1 cellular context compared by ENCODE assay signal in genomic region chr16:56647641-56648431, GRCh38.
TF ChIP-seq lines count a peak whose summit lies in the region.

No MANE protein-coding gene starts in this region.

TF ChIP-seq in HepG2, 621 proteins besides CTCF, POLR2A, EP300 and RAD21 (continued from another document and continues in another):
- TF ChIP-seq ZNF510 (CRISPR knock-in tag; IDR thresholded peaks at IDR 0.05; ENCODE audit: low read depth) (0 out of 2 replicates have a peak, but pooled peaks have one; percentile 69), ZNF124 (CRISPR knock-in tag; IDR thresholded peaks at IDR 0.05) (no peak), CREM (IDR thresholded peaks at IDR 0.05) (no peak), CREM (CRISPR knock-in tag; IDR thresholded peaks at IDR 0.05) (no peak), FOXA1 (IDR thresholded peaks at IDR 0.05) (no peak), FOXA1 (CRISPR knock-in tag; IDR thresholded peaks at IDR 0.05) (no peak), NKX3-1 (CRISPR knock-in tag; IDR thresholded peaks at IDR 0.05) (no peak), ZNF513 (CRISPR knock-in tag; conservative IDR thresholded peaks at IDR 0.05) (no peak), THRA (CRISPR knock-in tag; IDR thresholded peaks at IDR 0.05; ENCODE audit: borderline replicate concordance) (no peak), MATR3 (CRISPR knock-in tag; IDR thresholded peaks at IDR 0.05) (no peak), NCOA5 (CRISPR knock-in tag; IDR thresholded peaks at IDR 0.05) (no peak), SMAD3 (CRISPR knock-in tag; IDR thresholded peaks at IDR 0.05) (no peak), TBX2 (CRISPR knock-in tag; IDR thresholded peaks at IDR 0.05; ENCODE audit: borderline replicate concordance) (peak; percentile 51; the same call in 1 of the 2 replicates), ZMYM2 (CRISPR knock-in tag; IDR thresholded peaks at IDR 0.05) (no peak), ZNF567 (CRISPR knock-in tag; IDR thresholded peaks at IDR 0.05; ENCODE audit: borderline replicate concordance) (0 out of 2 replicates have a peak, but pooled peaks have one; percentile 27), ARNTL (CRISPR knock-in tag; IDR thresholded peaks at IDR 0.05) (0 out of 2 replicates have a peak, but pooled peaks have one; percentile 62), ZNF563 (CRISPR knock-in tag; IDR thresholded peaks at IDR 0.05) (no peak), NFKB2 (CRISPR knock-in tag; IDR thresholded peaks at IDR 0.05; ENCODE audit: borderline replicate concordance) (peak; percentile 37; the same call in 1 of the 2 replicates), ZNF883 (CRISPR knock-in tag; IDR thresholded peaks at IDR 0.05; ENCODE audit: not compliant biosample characterization) (no peak), CEBPG (CRISPR knock-in tag; IDR thresholded peaks at IDR 0.05) (no peak), CHCHD3 (CRISPR knock-in tag; IDR thresholded peaks at IDR 0.05) (peak; percentile 37; the same call in 1 of the 2 replicates), ZNF703 (CRISPR knock-in tag; IDR thresholded peaks at IDR 0.05; ENCODE audit: borderline replicate concordance) (no peak), ZNF569 (CRISPR knock-in tag; IDR thresholded peaks at IDR 0.05; ENCODE audit: borderline replicate concordance) (no peak), HDAC6 (IDR thresholded peaks at IDR 0.05; ENCODE audit: low read depth, low read length) (no peak), ZBTB21 (CRISPR knock-in tag; IDR thresholded peaks at IDR 0.05) (no peak), ZNF296 (CRISPR knock-in tag; conservative IDR thresholded peaks at IDR 0.05) (no peak), LCORL (IDR thresholded peaks at IDR 0.05) (no peak), LCORL (CRISPR knock-in tag; IDR thresholded peaks at IDR 0.05) (peak; percentile 46; the same call in 1 of the 2 replicates), ZBTB20 (CRISPR knock-in tag; IDR thresholded peaks at IDR 0.05; ENCODE audit: borderline replicate concordance, low read depth) (peak; percentile 65; the same call in 1 of the 2 replicates), HOXA3 (CRISPR knock-in tag; IDR thresholded peaks at IDR 0.05) (peak; percentile 31; the same call in 1 of the 2 replicates), ZNF660 (CRISPR knock-in tag; IDR thresholded peaks at IDR 0.05; ENCODE audit: borderline replicate concordance, low read depth) (no peak), GZF1 (CRISPR knock-in tag; IDR thresholded peaks at IDR 0.05) (0 out of 2 replicates have a peak, but pooled peaks have one; percentile 30), ZFX (CRISPR knock-in tag; IDR thresholded peaks at IDR 0.05; ENCODE audit: low read depth) (peak; percentile 58; the same call in 1 of the 2 replicates), ZFP90 (CRISPR knock-in tag; IDR thresholded peaks at IDR 0.05; ENCODE audit: borderline replicate concordance) (no peak), MAZ (IDR thresholded peaks at IDR 0.05; ENCODE audit: borderline replicate concordance, low read depth, low read length) (no peak), MAZ (CRISPR knock-in tag; IDR thresholded peaks at IDR 0.05; ENCODE audit: low read depth) (peak; percentile 41; the same call in 1 of the 2 replicates), POLR2G (IDR thresholded peaks at IDR 0.05; ENCODE audit: low read depth, low read length) (no peak), ZMYM4 (CRISPR knock-in tag; IDR thresholded peaks at IDR 0.05) (peak; percentile 45; the same call in 1 of the 2 replicates), ZSCAN31 (CRISPR knock-in tag; IDR thresholded peaks at IDR 0.05; ENCODE audit: low read depth) (peak; percentile 70; the same call in 1 of the 2 replicates), NFE2L1 (CRISPR knock-in tag; IDR thresholded peaks at IDR 0.05; ENCODE audit: borderline replicate concordance) (no peak), ZNF12 (CRISPR knock-in tag; IDR thresholded peaks at IDR 0.05) (no peak), FOXK2 (IDR thresholded peaks at IDR 0.05) (no peak), ZSCAN12 (CRISPR knock-in tag; IDR thresholded peaks at IDR 0.05) (no peak)
- TF ChIP-seq, protein P1, sequence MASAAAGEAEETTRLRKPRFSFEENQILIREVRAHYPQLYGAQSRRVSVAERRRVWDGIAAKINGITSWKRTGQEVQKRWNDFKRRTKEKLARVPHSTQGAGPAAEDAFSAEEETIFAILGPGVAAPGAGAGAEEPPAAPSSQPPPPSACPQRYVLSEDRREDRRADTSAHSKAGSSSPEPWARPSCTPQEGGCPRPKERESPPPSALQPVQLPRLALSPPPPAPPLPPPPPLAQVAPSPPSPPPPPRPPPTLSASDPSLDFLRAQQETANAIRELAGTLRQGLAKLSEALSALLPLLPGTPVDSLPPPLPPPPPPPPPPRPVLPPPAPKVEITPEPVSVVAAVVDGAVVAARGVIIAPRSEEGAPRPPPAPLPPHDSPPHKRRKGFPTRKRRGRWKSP (CRISPR knock-in tag; IDR thresholded peaks at IDR 0.05) = peak; percentile 89; the same call in 1 of the 2 replicates
- TF ChIP-seq, protein P2, sequence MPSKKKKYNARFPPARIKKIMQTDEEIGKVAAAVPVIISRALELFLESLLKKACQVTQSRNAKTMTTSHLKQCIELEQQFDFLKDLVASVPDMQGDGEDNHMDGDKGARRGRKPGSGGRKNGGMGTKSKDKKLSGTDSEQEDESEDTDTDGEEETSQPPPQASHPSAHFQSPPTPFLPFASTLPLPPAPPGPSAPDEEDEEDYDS (CRISPR knock-in tag; IDR thresholded peaks at IDR 0.05) = no peak
- TF ChIP-seq, protein P3, sequence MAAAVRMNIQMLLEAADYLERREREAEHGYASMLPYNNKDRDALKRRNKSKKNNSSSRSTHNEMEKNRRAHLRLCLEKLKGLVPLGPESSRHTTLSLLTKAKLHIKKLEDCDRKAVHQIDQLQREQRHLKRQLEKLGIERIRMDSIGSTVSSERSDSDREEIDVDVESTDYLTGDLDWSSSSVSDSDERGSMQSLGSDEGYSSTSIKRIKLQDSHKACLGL (CRISPR knock-in tag; IDR thresholded peaks at IDR 0.05) = no peak
- TF ChIP-seq, protein P4, sequence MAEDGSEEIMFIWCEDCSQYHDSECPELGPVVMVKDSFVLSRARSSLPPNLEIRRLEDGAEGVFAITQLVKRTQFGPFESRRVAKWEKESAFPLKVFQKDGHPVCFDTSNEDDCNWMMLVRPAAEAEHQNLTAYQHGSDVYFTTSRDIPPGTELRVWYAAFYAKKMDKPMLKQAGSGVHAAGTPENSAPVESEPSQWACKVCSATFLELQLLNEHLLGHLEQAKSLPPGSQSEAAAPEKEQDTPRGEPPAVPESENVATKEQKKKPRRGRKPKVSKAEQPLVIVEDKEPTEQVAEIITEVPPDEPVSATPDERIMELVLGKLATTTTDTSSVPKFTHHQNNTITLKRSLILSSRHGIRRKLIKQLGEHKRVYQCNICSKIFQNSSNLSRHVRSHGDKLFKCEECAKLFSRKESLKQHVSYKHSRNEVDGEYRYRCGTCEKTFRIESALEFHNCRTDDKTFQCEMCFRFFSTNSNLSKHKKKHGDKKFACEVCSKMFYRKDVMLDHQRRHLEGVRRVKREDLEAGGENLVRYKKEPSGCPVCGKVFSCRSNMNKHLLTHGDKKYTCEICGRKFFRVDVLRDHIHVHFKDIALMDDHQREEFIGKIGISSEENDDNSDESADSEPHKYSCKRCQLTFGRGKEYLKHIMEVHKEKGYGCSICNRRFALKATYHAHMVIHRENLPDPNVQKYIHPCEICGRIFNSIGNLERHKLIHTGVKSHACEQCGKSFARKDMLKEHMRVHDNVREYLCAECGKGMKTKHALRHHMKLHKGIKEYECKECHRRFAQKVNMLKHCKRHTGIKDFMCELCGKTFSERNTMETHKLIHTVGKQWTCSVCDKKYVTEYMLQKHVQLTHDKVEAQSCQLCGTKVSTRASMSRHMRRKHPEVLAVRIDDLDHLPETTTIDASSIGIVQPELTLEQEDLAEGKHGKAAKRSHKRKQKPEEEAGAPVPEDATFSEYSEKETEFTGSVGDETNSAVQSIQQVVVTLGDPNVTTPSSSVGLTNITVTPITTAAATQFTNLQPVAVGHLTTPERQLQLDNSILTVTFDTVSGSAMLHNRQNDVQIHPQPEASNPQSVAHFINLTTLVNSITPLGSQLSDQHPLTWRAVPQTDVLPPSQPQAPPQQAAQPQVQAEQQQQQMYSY (CRISPR knock-in tag; IDR thresholded peaks at IDR 0.05) = no peak; the same call in 1 of the 2 replicates
- TF ChIP-seq, protein P5, sequence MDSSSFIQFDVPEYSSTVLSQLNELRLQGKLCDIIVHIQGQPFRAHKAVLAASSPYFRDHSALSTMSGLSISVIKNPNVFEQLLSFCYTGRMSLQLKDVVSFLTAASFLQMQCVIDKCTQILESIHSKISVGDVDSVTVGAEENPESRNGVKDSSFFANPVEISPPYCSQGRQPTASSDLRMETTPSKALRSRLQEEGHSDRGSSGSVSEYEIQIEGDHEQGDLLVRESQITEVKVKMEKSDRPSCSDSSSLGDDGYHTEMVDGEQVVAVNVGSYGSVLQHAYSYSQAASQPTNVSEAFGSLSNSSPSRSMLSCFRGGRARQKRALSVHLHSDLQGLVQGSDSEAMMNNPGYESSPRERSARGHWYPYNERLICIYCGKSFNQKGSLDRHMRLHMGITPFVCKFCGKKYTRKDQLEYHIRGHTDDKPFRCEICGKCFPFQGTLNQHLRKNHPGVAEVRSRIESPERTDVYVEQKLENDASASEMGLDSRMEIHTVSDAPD (CRISPR knock-in tag; IDR thresholded peaks at IDR 0.05) = no peak
- TF ChIP-seq, protein P6, sequence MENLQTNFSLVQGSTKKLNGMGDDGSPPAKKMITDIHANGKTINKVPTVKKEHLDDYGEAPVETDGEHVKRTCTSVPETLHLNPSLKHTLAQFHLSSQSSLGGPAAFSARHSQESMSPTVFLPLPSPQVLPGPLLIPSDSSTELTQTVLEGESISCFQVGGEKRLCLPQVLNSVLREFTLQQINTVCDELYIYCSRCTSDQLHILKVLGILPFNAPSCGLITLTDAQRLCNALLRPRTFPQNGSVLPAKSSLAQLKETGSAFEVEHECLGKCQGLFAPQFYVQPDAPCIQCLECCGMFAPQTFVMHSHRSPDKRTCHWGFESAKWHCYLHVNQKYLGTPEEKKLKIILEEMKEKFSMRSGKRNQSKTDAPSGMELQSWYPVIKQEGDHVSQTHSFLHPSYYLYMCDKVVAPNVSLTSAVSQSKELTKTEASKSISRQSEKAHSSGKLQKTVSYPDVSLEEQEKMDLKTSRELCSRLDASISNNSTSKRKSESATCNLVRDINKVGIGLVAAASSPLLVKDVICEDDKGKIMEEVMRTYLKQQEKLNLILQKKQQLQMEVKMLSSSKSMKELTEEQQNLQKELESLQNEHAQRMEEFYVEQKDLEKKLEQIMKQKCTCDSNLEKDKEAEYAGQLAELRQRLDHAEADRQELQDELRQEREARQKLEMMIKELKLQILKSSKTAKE (CRISPR knock-in tag; IDR thresholded peaks at IDR 0.05; ENCODE audit: borderline replicate concordance) = no peak
- TF ChIP-seq, protein P7, sequence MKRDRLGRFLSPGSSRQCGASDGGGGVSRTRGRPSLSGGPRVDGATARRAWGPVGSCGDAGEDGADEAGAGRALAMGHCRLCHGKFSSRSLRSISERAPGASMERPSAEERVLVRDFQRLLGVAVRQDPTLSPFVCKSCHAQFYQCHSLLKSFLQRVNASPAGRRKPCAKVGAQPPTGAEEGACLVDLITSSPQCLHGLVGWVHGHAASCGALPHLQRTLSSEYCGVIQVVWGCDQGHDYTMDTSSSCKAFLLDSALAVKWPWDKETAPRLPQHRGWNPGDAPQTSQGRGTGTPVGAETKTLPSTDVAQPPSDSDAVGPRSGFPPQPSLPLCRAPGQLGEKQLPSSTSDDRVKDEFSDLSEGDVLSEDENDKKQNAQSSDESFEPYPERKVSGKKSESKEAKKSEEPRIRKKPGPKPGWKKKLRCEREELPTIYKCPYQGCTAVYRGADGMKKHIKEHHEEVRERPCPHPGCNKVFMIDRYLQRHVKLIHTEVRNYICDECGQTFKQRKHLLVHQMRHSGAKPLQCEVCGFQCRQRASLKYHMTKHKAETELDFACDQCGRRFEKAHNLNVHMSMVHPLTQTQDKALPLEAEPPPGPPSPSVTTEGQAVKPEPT (CRISPR knock-in tag; IDR thresholded peaks at IDR 0.05; ENCODE audit: low read depth) = no peak
- TF ChIP-seq, protein P8, sequence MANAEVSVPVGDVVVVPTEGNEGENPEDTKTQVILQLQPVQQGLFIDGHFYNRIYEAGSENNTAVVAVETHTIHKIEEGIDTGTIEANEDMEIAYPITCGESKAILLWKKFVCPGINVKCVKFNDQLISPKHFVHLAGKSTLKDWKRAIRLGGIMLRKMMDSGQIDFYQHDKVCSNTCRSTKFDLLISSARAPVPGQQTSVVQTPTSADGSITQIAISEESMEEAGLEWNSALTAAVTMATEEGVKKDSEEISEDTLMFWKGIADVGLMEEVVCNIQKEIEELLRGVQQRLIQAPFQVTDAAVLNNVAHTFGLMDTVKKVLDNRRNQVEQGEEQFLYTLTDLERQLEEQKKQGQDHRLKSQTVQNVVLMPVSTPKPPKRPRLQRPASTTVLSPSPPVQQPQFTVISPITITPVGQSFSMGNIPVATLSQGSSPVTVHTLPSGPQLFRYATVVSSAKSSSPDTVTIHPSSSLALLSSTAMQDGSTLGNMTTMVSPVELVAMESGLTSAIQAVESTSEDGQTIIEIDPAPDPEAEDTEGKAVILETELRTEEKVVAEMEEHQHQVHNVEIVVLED (CRISPR knock-in tag; IDR thresholded peaks at IDR 0.05; ENCODE audit: borderline replicate concordance) = no peak
- TF ChIP-seq, protein P9, sequence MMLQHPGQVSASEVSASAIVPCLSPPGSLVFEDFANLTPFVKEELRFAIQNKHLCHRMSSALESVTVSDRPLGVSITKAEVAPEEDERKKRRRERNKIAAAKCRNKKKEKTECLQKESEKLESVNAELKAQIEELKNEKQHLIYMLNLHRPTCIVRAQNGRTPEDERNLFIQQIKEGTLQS (CRISPR knock-in tag; IDR thresholded peaks at IDR 0.05) = 0 out of 2 replicates have a peak, but pooled peaks have one; percentile 13
